19 cellular contexts compared by ENCODE assay signal in genomic region chr7:16295558-16295957, GRCh38.
"Had no signal": no experiment of that assay in that cellular context is flagged by ENCODE, and none has a peak within 500 bp of the region (broad histone marks: within the 10 kb centered on the region; RNA-seq: fewer than 3 reads in every experiment).

No MANE protein-coding gene starts in this region.

- H3K9me3 ChIP-seq: body of pancreas, right atrium auricular region had no signal

- ATAC-seq: activated T-helper 17 cell treated with anti-CD3 and anti-CD28 coated beads, Interleukin-2, amount 50 U/mL, for 72 hours; body of pancreas; natural killer cell treated with Interleukin-12 subunit alpha and Interleukin-12 subunit beta and Interleukin-15 and Interleukin-18, amount 100 ng/mL, for 72 hours; stimulated activated naive CD8-positive, alpha-beta T cell treated with anti-CD3 and anti-CD28 coated beads, Interleukin-15, amount 100 ng/mL, for 72 hours; T-cell had no signal

- H3K36me3 Mint-ChIP-seq: natural killer cell treated with Interleukin-12 subunit alpha and Interleukin-12 subunit beta and Interleukin-15 and Interleukin-18, amount 100 ng/mL, for 72 hours; T-cell; type B pancreatic cell had no signal

- H3K9me3 Mint-ChIP-seq: activated T-helper 17 cell treated with anti-CD3 and anti-CD28 coated beads, Interleukin-2, amount 50 U/mL, for 72 hours; natural killer cell treated with Interleukin-12 subunit alpha and Interleukin-12 subunit beta and Interleukin-15 and Interleukin-18, amount 100 ng/mL, for 72 hours; stimulated activated naive CD8-positive, alpha-beta T cell treated with anti-CD3 and anti-CD28 coated beads, Interleukin-15, amount 100 ng/mL, for 72 hours; T-cell; type B pancreatic cell had no signal

- H3K4me3 ChIP-seq: body of pancreas, left ventricle myocardium inferior, right atrium auricular region had no signal

- DNase-seq: activated CD4-positive, alpha-beta T cell treated with anti-CD3 and anti-CD28 coated beads for 1 hour; activated CD4-positive, alpha-beta T cell treated with anti-CD3 and anti-CD28 coated beads, Interleukin-2, amount 50 U/mL, for 4 hours; activated naive CD4-positive, alpha-beta T cell treated with Interleukin-2 at 50 U/mL for 16 hours; body of pancreas; caudate nucleus; erythroblast; hippocampal formation; left ventricle myocardium inferior; mesenchymal stem cell; nucleus accumbens; small intestine; stimulated activated CD4-positive, alpha-beta T cell treated with anti-CD3 and anti-CD28 coated beads, Interleukin-4, amount 100 ng/mL, for 4 hours; stimulated activated naive CD8-positive, alpha-beta T cell treated with anti-CD3 and anti-CD28 coated beads, Interleukin-15, amount 100 ng/mL, for 72 hours; T-cell; T-helper 9 cell had no signal

- H3K27ac Mint-ChIP-seq: activated T-helper 17 cell treated with anti-CD3 and anti-CD28 coated beads, Interleukin-2, amount 50 U/mL, for 72 hours; natural killer cell treated with Interleukin-12 subunit alpha and Interleukin-12 subunit beta and Interleukin-15 and Interleukin-18, amount 100 ng/mL, for 72 hours; stimulated activated naive CD8-positive, alpha-beta T cell treated with anti-CD3 and anti-CD28 coated beads, Interleukin-15, amount 100 ng/mL, for 72 hours; T-cell; type B pancreatic cell had no signal

- H3K27me3 Mint-ChIP-seq: activated T-helper 17 cell treated with anti-CD3 and anti-CD28 coated beads, Interleukin-2, amount 50 U/mL, for 72 hours; natural killer cell treated with Interleukin-12 subunit alpha and Interleukin-12 subunit beta and Interleukin-15 and Interleukin-18, amount 100 ng/mL, for 72 hours; stimulated activated naive CD8-positive, alpha-beta T cell treated with anti-CD3 and anti-CD28 coated beads, Interleukin-15, amount 100 ng/mL, for 72 hours; T-cell; type B pancreatic cell had no signal

- H3K4me3 Mint-ChIP-seq: activated T-helper 17 cell treated with anti-CD3 and anti-CD28 coated beads, Interleukin-2, amount 50 U/mL, for 72 hours; natural killer cell treated with Interleukin-12 subunit alpha and Interleukin-12 subunit beta and Interleukin-15 and Interleukin-18, amount 100 ng/mL, for 72 hours; stimulated activated naive CD8-positive, alpha-beta T cell treated with anti-CD3 and anti-CD28 coated beads, Interleukin-15, amount 100 ng/mL, for 72 hours; T-cell; type B pancreatic cell had no signal

- H3K4me1 ChIP-seq: right atrium auricular region had no signal

- H3K4me1 Mint-ChIP-seq: activated T-helper 17 cell treated with anti-CD3 and anti-CD28 coated beads, Interleukin-2, amount 50 U/mL, for 72 hours; stimulated activated naive CD8-positive, alpha-beta T cell treated with anti-CD3 and anti-CD28 coated beads, Interleukin-15, amount 100 ng/mL, for 72 hours; T-cell had no signal

- H3K36me3 ChIP-seq: left ventricle myocardium inferior, right atrium auricular region had no signal

- H3K27me3 ChIP-seq: body of pancreas, right atrium auricular region had no signal
